ENCODE assay signal across 8 cellular contexts in the genomic region with DNA sequence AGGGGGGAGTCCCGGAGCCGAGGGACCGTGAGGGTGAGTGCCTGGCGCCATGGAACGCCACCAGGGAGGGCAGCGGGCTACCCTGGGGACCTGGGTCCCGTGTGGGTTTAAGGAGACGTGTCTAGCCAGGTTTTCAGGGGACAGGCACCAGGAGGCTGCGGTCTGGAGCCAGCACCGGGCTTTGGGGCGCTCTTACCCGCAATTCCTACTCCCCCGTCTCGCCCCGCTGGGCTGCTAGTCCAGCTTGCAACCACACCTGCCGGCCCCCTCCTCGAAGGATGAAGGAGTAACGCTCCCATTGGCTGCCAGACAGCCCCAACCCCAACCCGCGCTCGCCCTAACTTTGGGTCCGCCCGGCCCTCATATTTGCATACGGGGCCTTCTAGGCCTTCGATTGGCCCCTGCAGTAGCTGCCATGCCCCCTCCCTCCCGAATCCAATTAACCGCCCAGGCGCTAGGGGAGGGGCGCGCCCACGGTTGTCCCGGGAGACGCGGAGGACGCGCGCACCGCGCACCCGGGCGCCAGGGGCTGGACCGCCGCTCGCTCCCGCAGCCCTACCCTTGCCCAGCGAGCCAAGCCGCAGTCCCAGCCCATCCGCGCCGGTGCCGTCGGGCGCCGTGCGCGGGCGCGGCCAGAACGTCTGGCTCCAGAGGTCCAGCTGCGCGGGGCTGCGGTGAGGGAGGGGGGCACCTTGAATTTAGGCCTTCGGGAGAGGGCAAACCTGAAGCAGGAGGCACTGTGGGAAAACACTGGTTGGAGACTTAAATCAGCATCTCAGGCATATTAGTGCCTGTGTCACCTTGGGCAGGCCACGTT. TPM values are rescaled to one million over a fixed set of nuclear protein-coding genes. Genes with fewer than 3 reads are reported as not detected.
DNase-seq lines count a peak whose midpoint lies in the region; ATAC-seq and TF ChIP-seq lines count a peak whose summit lies in the region.

A gene (minus strand): TSS at position 456 of the 817 bp plus-strand sequence. CDS start 157 bp downstream, at position 299.

- H3K27me3 ChIP-seq in trophoblast cell (ENCODE audit: insufficient read depth, low read length) = peaks cover 6% of the 10 kb centered on the region
- H3K27me3 ChIP-seq in tibial nerve = peaks cover 0 to 17% of the 10 kb centered on the region in 2 donors

- peak within 1 kb of the TSS in 1 of 7 donors; percentile 72 for H3K27ac Mint-ChIP-seq in CD14-positive monocyte
- no peak within 1 kb of the TSS for H3K27ac Mint-ChIP-seq in activated naive CD8-positive, alpha-beta T cell

- H4K8ac ChIP-seq in trophoblast cell (ENCODE audit: low read depth, low read length) = no peak within 1 kb of the TSS

- no peaks in the 10 kb centered on the region for H3K9me3 ChIP-seq in trophoblast cell (ENCODE audit: insufficient read depth, low read depth, low read length)
- H3K9me3 ChIP-seq in tibial nerve = no peaks in the 10 kb centered on the region

- H3K27ac ChIP-seq in trophoblast cell (ENCODE audit: low read depth, low read length) = no peak within 1 kb of the TSS
- H3K27ac ChIP-seq in tibial nerve = peak within 1 kb of the TSS in 2 of 4 donors; percentile 56 to 70

- intact Hi-C loops in CD14-positive monocyte (cut with micrococcal nuclease) = loop anchor here in 1 of 2 donors (5.0 kb wide), 1 partner anchor 35 kb away; no protein-coding TSS in a partner anchor
- intact Hi-C loops in cardiac septum (cut with DNase I) = no loop called here

- peaks cover 0 to 11% (median 6%) of the 10 kb centered on the region in 7 donors for H3K9me3 Mint-ChIP-seq in CD14-positive monocyte
- no peaks in the 10 kb centered on the region for H3K9me3 Mint-ChIP-seq in activated naive CD8-positive, alpha-beta T cell (ENCODE audit: low read depth)

- WGBS in trophoblast cell (ENCODE audit: extremely low coverage, insufficient coverage, insufficient read length) = no CpG with 5 or more reads among the region's 64 CpGs
- 3 to 4% methylated on average over 28 to 38 of the region's 64 CpGs for WGBS in tibial nerve, 2 donors

- ATAC-seq in GM21717 (IDR thresholded peaks at IDR 0.05; ENCODE audit: unreplicated experiment) = peak; percentile 63
- ATAC-seq in SK-N-SH treated with all-trans-retinoic acid at 6 μM for 48 hours = peak; percentile 95

- H3K23ac ChIP-seq in trophoblast cell (ENCODE audit: low read length) = no peak within 1 kb of the TSS

- H2AK5ac ChIP-seq in trophoblast cell (ENCODE audit: low read length) = no peak within 1 kb of the TSS

- no peaks in the 10 kb centered on the region for H3K79me2 ChIP-seq in trophoblast cell (ENCODE audit: control insufficient read depth, insufficient read depth, low read length, poor library complexity)

- H3K4me3 ChIP-seq in trophoblast cell (ENCODE audit: low read depth, low read length) (no peak within 1 kb of the TSS), tibial nerve (peak within 1 kb of the TSS; percentile 29 to 54 (median 33))

- H3K36me3 ChIP-seq in trophoblast cell (ENCODE audit: control insufficient read depth in 1 of 2, insufficient read depth in 2 of 2, low read length in 2 of 2) (no peaks in the 10 kb centered on the region), tibial nerve (no peaks in the 10 kb centered on the region)

- H3K14ac ChIP-seq in trophoblast cell (ENCODE audit: low read length) = no peak within 1 kb of the TSS

- no peak within 1 kb of the TSS for H4K91ac ChIP-seq in trophoblast cell (ENCODE audit: low read depth, low read length)

- H3K4me1 ChIP-seq in trophoblast cell (ENCODE audit: control insufficient read depth in 1 of 2, insufficient read depth in 2 of 2, low read length in 2 of 2) = peaks cover 5 to 8% of the 10 kb centered on the region in 2 experiments
- H3K4me1 ChIP-seq in tibial nerve = peaks cover 0 to 20% (median 5%) of the 10 kb centered on the region in 4 donors

- no peak within 1 kb of the TSS for H3K4ac ChIP-seq in trophoblast cell (ENCODE audit: low read depth, low read length)

- peaks cover 0 to 2% of the 10 kb centered on the region in 2 donors for H3K36me3 Mint-ChIP-seq in CD14-positive monocyte
- H3K36me3 Mint-ChIP-seq in activated naive CD8-positive, alpha-beta T cell = no peaks in the 10 kb centered on the region

- H4K12ac ChIP-seq in trophoblast cell (ENCODE audit: low read depth, low read length) = no peak within 1 kb of the TSS

- no peak for TF ChIP-seq CTCF in CD14-positive monocyte (IDR thresholded peaks at IDR 0.05)
- TF ChIP-seq CTCF in tibial nerve (IDR thresholded peaks at IDR 0.05) = no peak

- peak within 1 kb of the TSS; percentile 25 to 89 for H3K4me3 Mint-ChIP-seq in CD14-positive monocyte
- H3K4me3 Mint-ChIP-seq in activated naive CD8-positive, alpha-beta T cell = peak within 1 kb of the TSS; percentile 84

- no peak within 1 kb of the TSS for H2BK12ac ChIP-seq in trophoblast cell (ENCODE audit: low read length)

- peaks cover 61 to 87% (median 65%) of the 10 kb centered on the region in 3 donors for H3K27me3 Mint-ChIP-seq in CD14-positive monocyte (ENCODE audit: low read depth in 3 of 3)
- peaks cover 25% of the 10 kb centered on the region for H3K27me3 Mint-ChIP-seq in activated naive CD8-positive, alpha-beta T cell

- H3K79me1 ChIP-seq in trophoblast cell (ENCODE audit: low read length) = no peaks in the 10 kb centered on the region

- peak within 1 kb of the TSS; percentile 77 for H3K4me2 ChIP-seq in trophoblast cell (ENCODE audit: low read length)

- no peak within 1 kb of the TSS for H3K18ac ChIP-seq in trophoblast cell (ENCODE audit: low read length)

- H3K9ac ChIP-seq in trophoblast cell (ENCODE audit: low read length) = no peak within 1 kb of the TSS

- peaks cover 11% of the 10 kb centered on the region for H3K4me1 Mint-ChIP-seq in CD14-positive monocyte
- peaks cover 20% of the 10 kb centered on the region for H3K4me1 Mint-ChIP-seq in activated naive CD8-positive, alpha-beta T cell (ENCODE audit: low read depth)

- no peak within 1 kb of the TSS for H2AFZ ChIP-seq in trophoblast cell (ENCODE audit: insufficient read depth, low read length, poor library complexity)

- no peak within 1 kb of the TSS for H2BK120ac ChIP-seq in trophoblast cell (ENCODE audit: insufficient read depth, low read length, poor library complexity)

- H2BK5ac ChIP-seq in trophoblast cell (ENCODE audit: low read depth, low read length, poor library complexity) = no peak within 1 kb of the TSS

- TF ChIP-seq POLR2A in tibial nerve (IDR thresholded peaks at IDR 0.05) = no peak

- TF ChIP-seq EP300 in tibial nerve (IDR thresholded peaks at IDR 0.05) = no peak

- DNase-seq in CD14-positive monocyte (ENCODE audit: low spot score) = peak; percentile 47
- peak; percentile 93 for DNase-seq in NCI-H1048 (lab: John Stamatoyannopoulos, UW)
- peak; percentile 84 for DNase-seq in cardiac septum (ENCODE audit: low spot score)
- peak; percentile 13 to 43 for DNase-seq in trophoblast cell
- peak; percentile 57 to 64 for DNase-seq in tibial nerve (ENCODE audit: low spot score in 2 of 2)

TF ChIP-seq in SK-N-SH treated with all-trans-retinoic acid at 6 μM for 48 hours, 23 proteins besides CTCF, POLR2A, EP300 and RAD21 (continues in another document):
- TF ChIP-seq ZFP30 (CRISPR knock-in tag; IDR thresholded peaks at IDR 0.05) (no peak), RARB (CRISPR knock-in tag; IDR thresholded peaks at IDR 0.05) (no peak), ZNF565 (CRISPR knock-in tag; conservative IDR thresholded peaks at IDR 0.05; ENCODE audit: low read depth) (no peak), ZC3H10 (CRISPR knock-in tag; IDR thresholded peaks at IDR 0.05) (no peak), BACH2 (CRISPR knock-in tag; IDR thresholded peaks at IDR 0.05; ENCODE audit: borderline replicate concordance) (no peak), TOX (CRISPR knock-in tag; IDR thresholded peaks at IDR 0.05; ENCODE audit: borderline replicate concordance) (no peak), CSDC2 (CRISPR knock-in tag; IDR thresholded peaks at IDR 0.05) (no peak), ZNF70 (CRISPR knock-in tag; IDR thresholded peaks at IDR 0.05) (no peak), OSR1 (CRISPR knock-in tag; IDR thresholded peaks at IDR 0.05) (no peak)
- TF ChIP-seq, protein P1, sequence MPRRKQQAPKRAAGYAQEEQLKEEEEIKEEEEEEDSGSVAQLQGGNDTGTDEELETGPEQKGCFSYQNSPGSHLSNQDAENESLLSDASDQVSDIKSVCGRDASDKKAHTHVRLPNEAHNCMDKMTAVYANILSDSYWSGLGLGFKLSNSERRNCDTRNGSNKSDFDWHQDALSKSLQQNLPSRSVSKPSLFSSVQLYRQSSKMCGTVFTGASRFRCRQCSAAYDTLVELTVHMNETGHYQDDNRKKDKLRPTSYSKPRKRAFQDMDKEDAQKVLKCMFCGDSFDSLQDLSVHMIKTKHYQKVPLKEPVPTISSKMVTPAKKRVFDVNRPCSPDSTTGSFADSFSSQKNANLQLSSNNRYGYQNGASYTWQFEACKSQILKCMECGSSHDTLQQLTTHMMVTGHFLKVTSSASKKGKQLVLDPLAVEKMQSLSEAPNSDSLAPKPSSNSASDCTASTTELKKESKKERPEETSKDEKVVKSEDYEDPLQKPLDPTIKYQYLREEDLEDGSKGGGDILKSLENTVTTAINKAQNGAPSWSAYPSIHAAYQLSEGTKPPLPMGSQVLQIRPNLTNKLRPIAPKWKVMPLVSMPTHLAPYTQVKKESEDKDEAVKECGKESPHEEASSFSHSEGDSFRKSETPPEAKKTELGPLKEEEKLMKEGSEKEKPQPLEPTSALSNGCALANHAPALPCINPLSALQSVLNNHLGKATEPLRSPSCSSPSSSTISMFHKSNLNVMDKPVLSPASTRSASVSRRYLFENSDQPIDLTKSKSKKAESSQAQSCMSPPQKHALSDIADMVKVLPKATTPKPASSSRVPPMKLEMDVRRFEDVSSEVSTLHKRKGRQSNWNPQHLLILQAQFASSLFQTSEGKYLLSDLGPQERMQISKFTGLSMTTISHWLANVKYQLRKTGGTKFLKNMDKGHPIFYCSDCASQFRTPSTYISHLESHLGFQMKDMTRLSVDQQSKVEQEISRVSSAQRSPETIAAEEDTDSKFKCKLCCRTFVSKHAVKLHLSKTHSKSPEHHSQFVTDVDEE (CRISPR knock-in tag; IDR thresholded peaks at IDR 0.05) = no peak
- TF ChIP-seq, protein P2, sequence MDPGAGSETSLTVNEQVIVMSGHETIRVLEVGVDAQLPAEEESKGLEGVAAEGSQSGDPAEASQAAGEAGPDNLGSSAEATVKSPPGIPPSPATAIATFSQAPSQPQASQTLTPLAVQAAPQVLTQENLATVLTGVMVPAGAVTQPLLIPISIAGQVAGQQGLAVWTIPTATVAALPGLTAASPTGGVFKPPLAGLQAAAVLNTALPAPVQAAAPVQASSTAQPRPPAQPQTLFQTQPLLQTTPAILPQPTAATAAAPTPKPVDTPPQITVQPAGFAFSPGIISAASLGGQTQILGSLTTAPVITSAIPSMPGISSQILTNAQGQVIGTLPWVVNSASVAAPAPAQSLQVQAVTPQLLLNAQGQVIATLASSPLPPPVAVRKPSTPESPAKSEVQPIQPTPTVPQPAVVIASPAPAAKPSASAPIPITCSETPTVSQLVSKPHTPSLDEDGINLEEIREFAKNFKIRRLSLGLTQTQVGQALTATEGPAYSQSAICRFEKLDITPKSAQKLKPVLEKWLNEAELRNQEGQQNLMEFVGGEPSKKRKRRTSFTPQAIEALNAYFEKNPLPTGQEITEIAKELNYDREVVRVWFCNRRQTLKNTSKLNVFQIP (CRISPR knock-in tag; IDR thresholded peaks at IDR 0.05; ENCODE audit: borderline replicate concordance, low read depth) = no peak

RNA-seq across cellular contexts. Expression of the gene that starts here (rescaled TPM):
- polyA plus RNA-seq in CD14-positive monocyte = not detected
- total RNA-seq in cardiac septum = not detected
- polyA plus RNA-seq in trophoblast cell (2013) = not detected in 2 replicates
- 1 to 10 TPM in 2 of 4 donors, under 1 TPM in 2; 0.21 to 4.8 (median 0.99) TPM for total RNA-seq in tibial nerve

Comparison
In these comparisons a context has a peak if more than half of its experiments do, and no peak if none do; other contexts are left out.
1. Peak in DNase-seq in CD14-positive monocyte; RNA of the gene not detected or under 1 TPM.
2. Peak in DNase-seq in cardiac septum; RNA of the gene not detected or under 1 TPM.
3. DNase-seq: peak in every context shown above with its lines; median percentile 93 in NCI-H1048; 84 in cardiac septum; 60 in tibial nerve; 47 in CD14-positive monocyte; 28 in trophoblast cell.